In genomic region chr12:49335955-49336644, GRCh38 we compare ENCODE assay signal across 18 cellular contexts. TPM values are rescaled to one million over a fixed set of nuclear protein-coding genes. Genes with fewer than 3 reads are reported as not detected.
DNase-seq lines count a peak whose midpoint lies in the region; ATAC-seq, FAIRE-seq and TF ChIP-seq lines count a peak whose summit lies in the region.
"Had no signal": no experiment of that assay in that cellular context is flagged by ENCODE, and none has a peak within 500 bp of the region (broad histone marks: within the 10 kb centered on the region; RNA-seq: fewer than 3 reads in every experiment).

No MANE protein-coding gene starts in this region.

- H3K9me3 ChIP-seq in RWPE2 (ENCODE audit: severe bottlenecking) (no peaks in the 10 kb centered on the region), kidney (ENCODE audit: control insufficient read depth in 1 of 2, low read length in 2 of 2) (no peaks in the 10 kb centered on the region), colonic mucosa (no peaks in the 10 kb centered on the region)

- H3K9me3 Mint-ChIP-seq in activated naive CD8-positive, alpha-beta T cell treated with anti-CD3 and anti-CD28 coated beads, Interleukin-2, amount 10 ng/mL, durations not matched to agents 7 days and 5 days = no peaks in the 10 kb centered on the region
- no peaks in the 10 kb centered on the region for H3K9me3 Mint-ChIP-seq in activated naive CD8-positive, alpha-beta T cell treated with anti-CD3 and anti-CD28 coated beads for 36 hours
- H3K9me3 Mint-ChIP-seq in type B pancreatic cell = no peaks in the 10 kb centered on the region
- H3K9me3 Mint-ChIP-seq: activated B cell treated with CpG ODN at 0.5 μM for 24 hours; activated naive CD4-positive, alpha-beta T cell treated with anti-CD3 and anti-CD28 coated beads for 36 hours; stimulated activated naive CD8-positive, alpha-beta T cell treated with anti-CD3 and anti-CD28 coated beads, Interleukin-15, Interleukin-2, amounts not matched to agents 100 ng/mL and 50 ng/mL, for 24 hours had no signal

- intact Hi-C loops in kidney (cut with DNase I) = no loop called here
- intact Hi-C loops in colonic mucosa (cut with DNase I) = no loop called here

- H3K27me3 ChIP-seq in RWPE2 (ENCODE audit: insufficient read depth, poor library complexity, severe bottlenecking) (peaks cover 7% of the 10 kb centered on the region), colonic mucosa (peaks cover 35% of the 10 kb centered on the region)

- no peak for ATAC-seq in activated naive CD8-positive, alpha-beta T cell treated with anti-CD3 and anti-CD28 coated beads, Interleukin-2, amount 10 ng/mL, durations not matched to agents 7 days and 5 days (ENCODE audit: low read depth)
- no peak for ATAC-seq in RWPE2 (ENCODE audit: low read depth)

- H3K36me3 Mint-ChIP-seq in activated naive CD8-positive, alpha-beta T cell treated with anti-CD3 and anti-CD28 coated beads, Interleukin-2, amount 10 ng/mL, durations not matched to agents 7 days and 5 days = peaks cover 11% of the 10 kb centered on the region
- H3K36me3 Mint-ChIP-seq in activated naive CD8-positive, alpha-beta T cell treated with anti-CD3 and anti-CD28 coated beads for 36 hours = peaks cover 4% of the 10 kb centered on the region
- H3K36me3 Mint-ChIP-seq in type B pancreatic cell = peaks cover 4% of the 10 kb centered on the region

- H3K4me3 ChIP-seq in RWPE2 (ENCODE audit: severe bottlenecking) (peak overlapping the region; percentile 34), kidney (ENCODE audit: low read length in 2 of 2) (no peak overlapping the region), colonic mucosa (no peak overlapping the region)

- TF ChIP-seq CTCF in RWPE2 (IDR thresholded peaks at IDR 0.05; ENCODE audit: poor library complexity, severe bottlenecking) = no peak
- no peak for TF ChIP-seq CTCF in kidney (IDR thresholded peaks at IDR 0.05; ENCODE audit: borderline replicate concordance, extremely low read depth, insufficient read depth)
- no peak for TF ChIP-seq CTCF in type B pancreatic cell (conservative IDR thresholded peaks at IDR 0.05)
- TF ChIP-seq CTCF in colonic mucosa (IDR thresholded peaks at IDR 0.05) = no peak

- H3K27me3 Mint-ChIP-seq in activated naive CD8-positive, alpha-beta T cell treated with anti-CD3 and anti-CD28 coated beads, Interleukin-2, amount 10 ng/mL, durations not matched to agents 7 days and 5 days = peaks cover 81% of the 10 kb centered on the region
- H3K27me3 Mint-ChIP-seq in activated naive CD8-positive, alpha-beta T cell treated with anti-CD3 and anti-CD28 coated beads for 36 hours = peaks cover 93% of the 10 kb centered on the region
- peaks cover 67% of the 10 kb centered on the region for H3K27me3 Mint-ChIP-seq in type B pancreatic cell

- H3K4me1 ChIP-seq in RWPE2 (ENCODE audit: insufficient read depth, poor library complexity, severe bottlenecking) (no peaks in the 10 kb centered on the region), kidney (ENCODE audit: control insufficient read depth in 1 of 2, insufficient read depth in 1 of 2, low read depth in 1 of 2, low read length in 2 of 2) (peaks cover 0 to 8% of the 10 kb centered on the region in 2 donors), colonic mucosa (peaks cover 6% of the 10 kb centered on the region)

- DNase-seq in activated naive CD8-positive, alpha-beta T cell treated with anti-CD3 and anti-CD28 coated beads, Interleukin-2, amount 10 ng/mL, durations not matched to agents 7 days and 5 days = peak; percentile 45
- no peak for DNase-seq in activated naive CD8-positive, alpha-beta T cell treated with anti-CD3 and anti-CD28 coated beads for 36 hours
- DNase-seq in RWPE2 (ENCODE audit: low spot score) = peak; percentile 54
- DNase-seq in kidney = peak; percentile 73
- DNase-seq in type B pancreatic cell (ENCODE audit: extremely low spot score, unreplicated experiment) = no peak
- no peak for DNase-seq in cerebellar nuclear complex (lab: John Stamatoyannopoulos, UW)
- DNase-seq in 8988T = no peak
- DNase-seq in colonic mucosa = no peak
- DNase-seq: DMS 273 treated with DMSO at 0.1 percent for 48 hours had no signal

- POLR2A ChIA-PET in activated naive CD8-positive, alpha-beta T cell treated with anti-CD3 and anti-CD28 coated beads, Interleukin-2, amount 10 ng/mL, durations not matched to agents 7 days and 5 days (lab: Charles Lee) = interaction anchor here (1.0 kb wide), 1 partner anchor 13 kb away, joined by 3 read pairs; the partner anchor contains the start of gene TROAP

- peaks cover 3% of the 10 kb centered on the region for H3K36me3 ChIP-seq in RWPE2 (ENCODE audit: low read depth)
- H3K36me3 ChIP-seq in kidney (ENCODE audit: control insufficient read depth in 1 of 2, insufficient read depth in 2 of 2, low read length in 2 of 2) = no peaks in the 10 kb centered on the region
- H3K36me3 ChIP-seq in colonic mucosa = no peaks in the 10 kb centered on the region

- H3K27ac ChIP-seq in RWPE2 (ENCODE audit: poor library complexity, severe bottlenecking) (no peak overlapping the region), kidney (ENCODE audit: low read depth in 2 of 2, low read length in 2 of 2) (no peak overlapping the region), colonic mucosa (no peak overlapping the region)
- H3K27ac ChIP-seq: epithelial cell of prostate had no signal

- H3K4me3 Mint-ChIP-seq in activated naive CD8-positive, alpha-beta T cell treated with anti-CD3 and anti-CD28 coated beads, Interleukin-2, amount 10 ng/mL, durations not matched to agents 7 days and 5 days = no peak overlapping the region
- no peak overlapping the region for H3K4me3 Mint-ChIP-seq in activated naive CD8-positive, alpha-beta T cell treated with anti-CD3 and anti-CD28 coated beads for 36 hours
- H3K4me3 Mint-ChIP-seq in type B pancreatic cell = peak overlapping the region; percentile 70

- H3K9ac ChIP-seq in kidney (ENCODE audit: low read length in 2 of 2) (no peak overlapping the region), colonic mucosa (ENCODE audit: low read depth in 2 of 2, low read length in 2 of 2) (no peak overlapping the region)

- peaks cover 9% of the 10 kb centered on the region for H3K4me1 Mint-ChIP-seq in activated naive CD8-positive, alpha-beta T cell treated with anti-CD3 and anti-CD28 coated beads, Interleukin-2, amount 10 ng/mL, durations not matched to agents 7 days and 5 days
- H3K4me1 Mint-ChIP-seq in activated naive CD8-positive, alpha-beta T cell treated with anti-CD3 and anti-CD28 coated beads for 36 hours = peaks cover 19% of the 10 kb centered on the region
- H3K4me1 Mint-ChIP-seq in type B pancreatic cell (ENCODE audit: unreplicated experiment) = peaks cover 46% of the 10 kb centered on the region

- H3K27ac Mint-ChIP-seq in activated naive CD8-positive, alpha-beta T cell treated with anti-CD3 and anti-CD28 coated beads, Interleukin-2, amount 10 ng/mL, durations not matched to agents 7 days and 5 days = no peak overlapping the region
- H3K27ac Mint-ChIP-seq in activated naive CD8-positive, alpha-beta T cell treated with anti-CD3 and anti-CD28 coated beads for 36 hours = no peak overlapping the region
- H3K27ac Mint-ChIP-seq in type B pancreatic cell = no peak overlapping the region
- H3K27ac Mint-ChIP-seq: activated B cell treated with CpG ODN at 0.5 μM for 24 hours; activated naive CD4-positive, alpha-beta T cell treated with anti-CD3 and anti-CD28 coated beads for 36 hours; stimulated activated naive CD8-positive, alpha-beta T cell treated with anti-CD3 and anti-CD28 coated beads, Interleukin-15, Interleukin-2, amounts not matched to agents 100 ng/mL and 50 ng/mL, for 24 hours had no signal

- FAIRE-seq in kidney (lab: Jason Lieb, UNC) = no peak

RNA-seq across cellular contexts. Expression of gene C1QL4, which starts 0.9 kb away (rescaled TPM):
- not detected for total RNA-seq in activated naive CD8-positive, alpha-beta T cell treated with anti-CD3 and anti-CD28 coated beads, Interleukin-2, amount 10 ng/mL, durations not matched to agents 7 days and 5 days
- total RNA-seq in activated naive CD8-positive, alpha-beta T cell treated with anti-CD3 and anti-CD28 coated beads for 36 hours = not detected
- 1.0 TPM for total RNA-seq in kidney
- not detected for polyA plus RNA-seq in kidney (ENCODE audit: insufficient read depth, low read depth, low replicate concordance)
- 0.17 and 1.2 TPM in 2 replicates for total RNA-seq in type B pancreatic cell (ENCODE audit: low replicate concordance)
- total RNA-seq in colonic mucosa = not detected
- total RNA-seq: activated B cell treated with CpG ODN at 0.5 μM for 24 hours; activated naive CD4-positive, alpha-beta T cell treated with anti-CD3 and anti-CD28 coated beads for 36 hours; glomerular endothelial cell; left cardiac atrium; naive thymus-derived CD4-positive, alpha-beta T cell; sciatic nerve had no signal
- polyA plus RNA-seq: AG04450; naive thymus-derived CD4-positive, alpha-beta T cell had no signal

RNA-seq across cellular contexts. Expression of gene DNAJC22, which starts 10.6 kb away (rescaled TPM):
- under 1 TPM; 0.11 to 0.31 TPM for total RNA-seq in activated naive CD8-positive, alpha-beta T cell treated with anti-CD3 and anti-CD28 coated beads, Interleukin-2, amount 10 ng/mL, durations not matched to agents 7 days and 5 days
- total RNA-seq in activated naive CD8-positive, alpha-beta T cell treated with anti-CD3 and anti-CD28 coated beads for 36 hours = not detected
- 16.2 TPM for total RNA-seq in kidney
- polyA plus RNA-seq in kidney (ENCODE audit: insufficient read depth, low read depth, low replicate concordance) = 15.1 TPM
- total RNA-seq in type B pancreatic cell (ENCODE audit: low replicate concordance) = 3.6 and 5.0 TPM in 2 replicates
- total RNA-seq in colonic mucosa = 10 to 100 TPM; 29.0 to 34.2 TPM
- total RNA-seq: activated B cell treated with CpG ODN at 0.5 μM for 24 hours; activated naive CD4-positive, alpha-beta T cell treated with anti-CD3 and anti-CD28 coated beads for 36 hours; naive thymus-derived CD4-positive, alpha-beta T cell; sciatic nerve had no signal
- polyA plus RNA-seq: naive thymus-derived CD4-positive, alpha-beta T cell had no signal

RNA-seq across cellular contexts. Expression of gene TROAP, which starts 13.0 kb away (rescaled TPM):
- total RNA-seq in activated naive CD8-positive, alpha-beta T cell treated with anti-CD3 and anti-CD28 coated beads, Interleukin-2, amount 10 ng/mL, durations not matched to agents 7 days and 5 days = 10 to 100 TPM; 73.8 to 80.4 TPM
- total RNA-seq in activated naive CD8-positive, alpha-beta T cell treated with anti-CD3 and anti-CD28 coated beads for 36 hours = 10 to 100 TPM; 56.6 to 59.7 TPM
- 1.0 TPM for total RNA-seq in kidney
- polyA plus RNA-seq in kidney (ENCODE audit: insufficient read depth, low read depth, low replicate concordance) = 1.5 TPM
- 21.7 and 66.3 TPM in 2 replicates for total RNA-seq in type B pancreatic cell (ENCODE audit: low replicate concordance)
- total RNA-seq in colonic mucosa = 10 to 100 TPM; 11.8 to 51.8 TPM

RNA-seq across cellular contexts. Expression of gene SPATS2, which starts 31.2 kb away (rescaled TPM):
- 10 to 100 TPM; 12.1 to 13.3 TPM for total RNA-seq in activated naive CD8-positive, alpha-beta T cell treated with anti-CD3 and anti-CD28 coated beads, Interleukin-2, amount 10 ng/mL, durations not matched to agents 7 days and 5 days
- 1 to 10 TPM; 8.5 to 9.1 TPM for total RNA-seq in activated naive CD8-positive, alpha-beta T cell treated with anti-CD3 and anti-CD28 coated beads for 36 hours
- total RNA-seq in kidney (23.7 TPM), type B pancreatic cell (ENCODE audit: low replicate concordance) (32.0 and 40.3 TPM in 2 replicates), colonic mucosa (10 to 100 TPM; 17.2 to 21.9 TPM)
- polyA plus RNA-seq in kidney (ENCODE audit: insufficient read depth, low read depth, low replicate concordance) = 10.0 TPM

RNA-seq across cellular contexts. Expression of gene PRPH, which starts 41.2 kb away (rescaled TPM):
- under 1 TPM in 1 of 2 experiments, not detected in 1; 0.67 TPM for total RNA-seq in activated naive CD8-positive, alpha-beta T cell treated with anti-CD3 and anti-CD28 coated beads, Interleukin-2, amount 10 ng/mL, durations not matched to agents 7 days and 5 days
- total RNA-seq in activated naive CD8-positive, alpha-beta T cell treated with anti-CD3 and anti-CD28 coated beads for 36 hours = not detected
- total RNA-seq in kidney (2.7 TPM), type B pancreatic cell (ENCODE audit: low replicate concordance) (1.8 and 7.3 TPM in 2 replicates), colonic mucosa (10 to 100 TPM in 1 of 2 donors, 1 to 10 TPM in 1; 3.9 to 21.9 TPM)
- polyA plus RNA-seq in kidney (ENCODE audit: insufficient read depth, low read depth, low replicate concordance) = 0.71 TPM
- total RNA-seq: activated B cell treated with CpG ODN at 0.5 μM for 24 hours; activated naive CD4-positive, alpha-beta T cell treated with anti-CD3 and anti-CD28 coated beads for 36 hours; glomerular endothelial cell; naive thymus-derived CD4-positive, alpha-beta T cell had no signal
- polyA plus RNA-seq: AG04450; naive thymus-derived CD4-positive, alpha-beta T cell had no signal

Comparison
In these comparisons a context has a peak if more than half of its experiments do, and no peak if none do; other contexts are left out.
1. DNase-seq: peak in activated naive CD8-positive, alpha-beta T cell treated with anti-CD3 and anti-CD28 coated beads, Interleukin-2, amount 10 ng/mL, durations not matched to agents 7 days and 5 days (single experiment), RWPE2 (single experiment) and kidney (single experiment); none in activated naive CD8-positive, alpha-beta T cell treated with anti-CD3 and anti-CD28 coated beads for 36 hours (single experiment), type B pancreatic cell (single experiment), cerebellar nuclear complex (0 of 2), 8988T (single experiment) and colonic mucosa (single experiment).